35 cellular contexts compared by ENCODE assay signal in genomic region chr19:12229990-12230389, GRCh38.
"Had no signal": no experiment of that assay in that cellular context is flagged by ENCODE, and none has a peak within 500 bp of the region (broad histone marks: within the 10 kb centered on the region; RNA-seq: fewer than 3 reads in every experiment).

No MANE protein-coding gene starts in this region.

- H3K4me3 ChIP-seq: MG63, Peyer's patch had no signal

- H3K4me3 Mint-ChIP-seq: activated CD4-positive, alpha-beta memory T cell treated with anti-CD3 and anti-CD28 coated beads, Interleukin-2, amount 10 ng/mL, durations not matched to agents 7 days and 5 days; activated CD8-positive, alpha-beta memory T cell treated with anti-CD3 and anti-CD28 coated beads, Interleukin-2, amount 10 ng/mL, durations not matched to agents 7 days and 5 days; activated naive CD4-positive, alpha-beta T cell treated with anti-CD3 and anti-CD28 coated beads, Interleukin-2, amount 10 ng/mL, durations not matched to agents 7 days and 5 days; activated naive CD8-positive, alpha-beta T cell; activated naive CD8-positive, alpha-beta T cell treated with anti-CD3 and anti-CD28 coated beads, Interleukin-2, amount 50 U/mL, for 24 hours had no signal

- H3K27me3 ChIP-seq: brain microvascular endothelial cell, MG63, Peyer's patch had no signal

- H3K27ac ChIP-seq: brain microvascular endothelial cell, Peyer's patch, WERI-Rb-1 had no signal

- DNase-seq: activated CD4-positive, alpha-beta memory T cell treated with anti-CD3 and anti-CD28 coated beads, Interleukin-2, amount 10 ng/mL, durations not matched to agents 7 days and 5 days; activated CD4-positive, alpha-beta T cell treated with anti-CD3 and anti-CD28 coated beads for 1 hour; activated CD4-positive, alpha-beta T cell treated with anti-CD3 and anti-CD28 coated beads for 48 hours; activated CD4-positive, CD25-positive, alpha-beta regulatory T cell; activated CD8-positive, alpha-beta memory T cell treated with anti-CD3 and anti-CD28 coated beads for 24 hours; activated CD8-positive, alpha-beta memory T cell treated with anti-CD3 and anti-CD28 coated beads, Interleukin-2, amount 10 ng/mL, durations not matched to agents 7 days and 5 days; activated CD8-positive, alpha-beta memory T cell treated with anti-CD3 and anti-CD28 coated beads, Interleukin-2, amount 50 U/mL, for 48 hours; activated effector memory CD4-positive, alpha-beta T cell treated with Interleukin-2 at 50 U/mL for 16 hours; activated naive CD4-positive, alpha-beta T cell treated with anti-CD3 and anti-CD28 coated beads, Interleukin-2, amount 10 ng/mL, durations not matched to agents 7 days and 5 days; activated naive CD8-positive, alpha-beta T cell treated with anti-CD3 and anti-CD28 coated beads, Interleukin-2, amount 50 U/mL, for 24 hours; activated T-cell treated with anti-CD3 and anti-CD28 coated beads, Interleukin-2, amount 50 U/mL, for 48 hours; amniotic stem cell; aorta; brain microvascular endothelial cell; Kasumi-1; KG1; MG63; NCI-H1048; NCI-H1105 treated with DMSO at 0.1 percent for 48 hours; NCI-H1436; NCI-H1694 treated with DMSO at 0.1 percent for 48 hours; NCI-H2029; NCI-H510A; NCI-H526; NCI-H748 treated with DMSO at 0.1 percent for 48 hours; NK-92 treated with Interleukin-12 subunit alpha and Interleukin-12 subunit beta, amount 100 ng/mL, for 24 hours; PC-3; Peyer's patch; RPMI8226; SW 1271; T-helper 1 cell; T-helper 2 cell; T-helper 9 cell; WERI-Rb-1 had no signal

- H3K4me1 ChIP-seq: Peyer's patch had no signal

- ATAC-seq: activated CD8-positive, alpha-beta memory T cell treated with anti-CD3 and anti-CD28 coated beads, Interleukin-2, amount 10 ng/mL, durations not matched to agents 7 days and 5 days; activated naive CD8-positive, alpha-beta T cell treated with anti-CD3 and anti-CD28 coated beads, Interleukin-2, amount 50 U/mL, for 24 hours; PC-3 had no signal

- H3K27ac Mint-ChIP-seq: activated CD4-positive, alpha-beta memory T cell treated with anti-CD3 and anti-CD28 coated beads, Interleukin-2, amount 10 ng/mL, durations not matched to agents 7 days and 5 days; activated CD8-positive, alpha-beta memory T cell treated with anti-CD3 and anti-CD28 coated beads, Interleukin-2, amount 10 ng/mL, durations not matched to agents 7 days and 5 days; activated naive CD4-positive, alpha-beta T cell treated with anti-CD3 and anti-CD28 coated beads, Interleukin-2, amount 10 ng/mL, durations not matched to agents 7 days and 5 days; activated naive CD8-positive, alpha-beta T cell; activated naive CD8-positive, alpha-beta T cell treated with anti-CD3 and anti-CD28 coated beads, Interleukin-2, amount 50 U/mL, for 24 hours had no signal

- H3K27me3 Mint-ChIP-seq: activated CD4-positive, alpha-beta memory T cell treated with anti-CD3 and anti-CD28 coated beads, Interleukin-2, amount 10 ng/mL, durations not matched to agents 7 days and 5 days; activated CD8-positive, alpha-beta memory T cell treated with anti-CD3 and anti-CD28 coated beads, Interleukin-2, amount 10 ng/mL, durations not matched to agents 7 days and 5 days; activated naive CD4-positive, alpha-beta T cell treated with anti-CD3 and anti-CD28 coated beads, Interleukin-2, amount 10 ng/mL, durations not matched to agents 7 days and 5 days; activated naive CD8-positive, alpha-beta T cell; activated naive CD8-positive, alpha-beta T cell treated with anti-CD3 and anti-CD28 coated beads, Interleukin-2, amount 50 U/mL, for 24 hours had no signal

- H3K4me1 Mint-ChIP-seq: activated CD4-positive, alpha-beta memory T cell treated with anti-CD3 and anti-CD28 coated beads, Interleukin-2, amount 10 ng/mL, durations not matched to agents 7 days and 5 days; activated CD8-positive, alpha-beta memory T cell treated with anti-CD3 and anti-CD28 coated beads, Interleukin-2, amount 10 ng/mL, durations not matched to agents 7 days and 5 days; activated naive CD4-positive, alpha-beta T cell treated with anti-CD3 and anti-CD28 coated beads, Interleukin-2, amount 10 ng/mL, durations not matched to agents 7 days and 5 days; activated naive CD8-positive, alpha-beta T cell treated with anti-CD3 and anti-CD28 coated beads, Interleukin-2, amount 50 U/mL, for 24 hours had no signal

- H3K36me3 ChIP-seq: brain microvascular endothelial cell, MG63 had no signal
